In the genomic region with DNA sequence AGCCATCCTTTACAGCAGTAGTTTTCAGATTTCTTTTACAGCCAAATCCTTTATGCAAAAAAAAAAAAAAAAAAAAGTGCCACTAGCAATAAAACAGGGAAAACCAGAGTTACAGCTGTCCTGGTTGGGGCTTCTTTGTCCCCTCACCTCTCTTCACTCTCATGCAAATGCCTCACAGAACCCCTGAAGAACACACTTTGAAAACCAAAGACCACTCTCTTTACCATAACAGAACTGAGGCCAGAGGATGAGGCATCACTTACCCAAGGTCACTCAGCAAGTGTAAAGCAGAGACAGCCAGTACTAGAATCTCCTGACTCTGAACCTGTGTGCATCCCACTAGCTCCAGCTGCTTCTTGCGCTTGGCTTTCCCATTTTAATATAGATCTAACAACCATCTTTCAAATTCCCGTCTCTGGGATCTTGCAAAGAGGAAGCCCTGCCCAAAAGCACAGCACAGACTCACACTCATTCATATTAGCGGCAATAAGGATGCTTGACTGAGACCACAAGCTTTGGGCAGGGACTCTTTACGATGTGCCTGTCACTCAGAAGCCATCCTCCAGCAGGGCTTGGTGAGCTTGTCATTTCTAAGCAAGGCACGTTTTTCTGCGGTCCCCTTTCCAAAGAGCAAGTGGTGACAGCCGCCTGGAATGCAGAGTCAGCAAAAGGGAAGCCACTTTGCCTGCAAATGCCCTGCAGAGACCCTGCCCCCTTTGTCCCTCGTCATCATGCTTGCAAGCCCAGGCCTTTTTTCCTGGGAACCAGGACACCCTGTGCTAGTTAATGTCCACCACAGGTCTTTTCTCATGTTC, we compare ENCODE assay signal across 1 cellular context.
A peak's percentile ranks its signal among the peaks of the same experiment; 100 is the strongest.
TF ChIP-seq lines count a peak whose summit lies in the region.

No MANE protein-coding gene starts in this region.

TF ChIP-seq in K562, 482 proteins besides CTCF, POLR2A, EP300 and RAD21 (continued from another document):
- TF ChIP-seq ARID4B (CRISPR knock-in tag; IDR thresholded peaks at IDR 0.05) (no peak), MAFG (tag; conservative IDR thresholded peaks at IDR 0.05) (peak; percentile 93), PCBP1 (IDR thresholded peaks at IDR 0.05; ENCODE audit: low read depth, low read length, poor library complexity, severe bottlenecking) (no peak), PKNOX1 (IDR thresholded peaks at IDR 0.05) (peak; percentile 88)
